9 cellular contexts compared by ENCODE assay signal in genomic region chr16:89326721-89327120, GRCh38.
DNase-seq lines count a peak whose midpoint lies in the region; ATAC-seq, FAIRE-seq and TF ChIP-seq lines count a peak whose summit lies in the region.
"Had no signal": no experiment of that assay in that cellular context is flagged by ENCODE, and none has a peak within 500 bp of the region (broad histone marks: within the 10 kb centered on the region; RNA-seq: fewer than 3 reads in every experiment).

No MANE protein-coding gene starts in this region.

- H3K27me3 ChIP-seq in heart right ventricle (no peaks in the 10 kb centered on the region), sigmoid colon (no peaks in the 10 kb centered on the region)

- POLR2A ChIA-PET in T-cell (lab: Charles Lee), result no interaction called here

- TF ChIP-seq POLR2A in sigmoid colon (IDR thresholded peaks at IDR 0.05), result no peak

- no peaks in the 10 kb centered on the region for H3K27me3 Mint-ChIP-seq in T-cell
- H3K27me3 Mint-ChIP-seq: naive B cell had no signal

- H3K27ac ChIP-seq in heart right ventricle (peak overlapping the region in 9 of 10 donors; percentile 75 to 91 (median 84)), sigmoid colon (peak overlapping the region; percentile 77 to 88 (median 79))

- H3K4me1 ChIP-seq in heart right ventricle, result peaks cover 32 to 91% (median 72%) of the 10 kb centered on the region in 9 donors
- H3K4me1 ChIP-seq in sigmoid colon, result peaks cover 0 to 73% (median 68%) of the 10 kb centered on the region in 4 donors

- H3K9me3 ChIP-seq in heart right ventricle (no peaks in the 10 kb centered on the region), sigmoid colon (no peaks in the 10 kb centered on the region)

- no peak for TF ChIP-seq EP300 in sigmoid colon (IDR thresholded peaks at IDR 0.05)

- no peaks in the 10 kb centered on the region for H3K9me3 Mint-ChIP-seq in T-cell
- H3K9me3 Mint-ChIP-seq: naive B cell had no signal

- H3K36me3 Mint-ChIP-seq in T-cell, result peaks cover 9% of the 10 kb centered on the region
- H3K36me3 Mint-ChIP-seq: naive B cell had no signal

- WGBS in heart right ventricle, 2 donors, result 76 to 81% methylated on average over 7 of the region's 7 CpGs
- WGBS in sigmoid colon, 2 donors, result 89 to 90% methylated on average over 7 of the region's 7 CpGs

- peaks cover 0 to 7% (median 0%) of the 10 kb centered on the region in 9 donors for H3K36me3 ChIP-seq in heart right ventricle
- H3K36me3 ChIP-seq in sigmoid colon, result no peaks in the 10 kb centered on the region

- no peak overlapping the region for H3K4me3 Mint-ChIP-seq in T-cell

- FAIRE-seq in D721Med (lab: Jason Lieb, UNC), result no peak

- intact Hi-C loops in heart right ventricle (cut with DNase I) (loop anchor here in 1 of 10 donors (10.0 kb wide), 1 partner anchor 228 kb away; no protein-coding TSS in a partner anchor), sigmoid colon (cut with DNase I) (no loop called here)

- peaks cover 89 to 93% (median 91%) of the 10 kb centered on the region in 3 donors for H3K4me1 Mint-ChIP-seq in T-cell

- TF ChIP-seq CTCF in heart right ventricle (IDR thresholded peaks at IDR 0.05) (no peak), sigmoid colon (IDR thresholded peaks at IDR 0.05) (no peak), D721Med (IDR thresholded peaks at IDR 0.05; ENCODE audit: insufficient read depth, missing control alignments) (no peak)

- H3K4me3 ChIP-seq in heart right ventricle, result no peak overlapping the region
- no peak overlapping the region for H3K4me3 ChIP-seq in sigmoid colon

- DNase-seq in ELF-1 (ENCODE audit: low read depth, low spot score) (peak; percentile 45), T-cell (no peak), heart right ventricle (no peak), sigmoid colon (no peak), NCI-H2227 treated with DMSO at 0.1 percent for 48 hours (lab: John Stamatoyannopoulos, UW) (no peak), D721Med (ENCODE audit: insufficient read length, low spot score) (no peak), 8988T (no peak)
- DNase-seq: naive B cell had no signal

- H3K27ac Mint-ChIP-seq in T-cell, result peak overlapping the region; percentile 89 to 91

- CTCF ChIA-PET in T-cell (lab: Charles Lee), result no interaction called here

- no peak for ATAC-seq in T-cell (replicated peaks in 1 of 4)
- ATAC-seq in heart right ventricle, result no peak
- no peak for ATAC-seq in GM18868 (IDR thresholded peaks at IDR 0.05; ENCODE audit: unreplicated experiment)
